Comparison of ENCODE assay signal across 10 cellular contexts in genomic region chr14:20278414-20278813, GRCh38. TPM values are rescaled to one million over a fixed set of nuclear protein-coding genes. Genes with fewer than 3 reads are reported as not detected.
DNase-seq lines count a peak whose midpoint lies in the region; ATAC-seq, FAIRE-seq and TF ChIP-seq lines count a peak whose summit lies in the region.
"Had no signal": no experiment of that assay in that cellular context is flagged by ENCODE, and none has a peak within 500 bp of the region (broad histone marks: within the 10 kb centered on the region; RNA-seq: fewer than 3 reads in every experiment).

No MANE protein-coding gene starts in this region.

- H4K91ac ChIP-seq in neuronal stem cell (ENCODE audit: low read depth, low read length, poor library complexity): no peak overlapping the region

- peaks cover 2% of the 10 kb centered on the region for H3K36me3 ChIP-seq in CD4-positive, CD25-positive, alpha-beta regulatory T cell (ENCODE audit: control insufficient read depth, insufficient read depth, low read length)
- H3K36me3 ChIP-seq in endothelial cell of umbilical vein (ENCODE audit: control insufficient read depth in 2 of 2, extremely low read depth in 1 of 2, insufficient read depth in 2 of 2, low read length in 2 of 2) (no peaks in the 10 kb centered on the region), neuronal stem cell (replicated peaks in 1 of 2; ENCODE audit: control insufficient read depth in 2 of 2, insufficient read depth in 2 of 2, low read length in 2 of 2) (peaks cover 0 to 2% of the 10 kb centered on the region in 2 donors)

- dilution Hi-C loops in endothelial cell of umbilical vein (cut with MboI; ENCODE audit: extremely low pct_ligation_motif_present, low sequenced_read_pairs): no loop called here

- no peak overlapping the region for H3K18ac ChIP-seq in neuronal stem cell (ENCODE audit: low read length)

- H3K14ac ChIP-seq in neuronal stem cell (ENCODE audit: low read length): no peak overlapping the region

- peak overlapping the region in 2 of 3 donors; percentile 2 to 38 for H3K27ac Mint-ChIP-seq in CD4-positive, CD25-positive, alpha-beta regulatory T cell
- H3K27ac Mint-ChIP-seq: nephron had no signal

- H2AFZ ChIP-seq in endothelial cell of umbilical vein (ENCODE audit: low read depth, low read length) (no peak overlapping the region), neuronal stem cell (ENCODE audit: low read length) (no peak overlapping the region)

- peaks cover 20 to 43% (median 27%) of the 10 kb centered on the region in 4 donors for H3K4me1 Mint-ChIP-seq in CD4-positive, CD25-positive, alpha-beta regulatory T cell
- H3K4me1 Mint-ChIP-seq: nephron had no signal

- H3K9me3 ChIP-seq in CD4-positive, CD25-positive, alpha-beta regulatory T cell (ENCODE audit: control insufficient read depth in 2 of 2, low read length in 2 of 2): peaks cover 0 to 12% of the 10 kb centered on the region in 2 experiments
- H3K9me3 ChIP-seq in endothelial cell of umbilical vein (replicated peaks; ENCODE audit: control insufficient read depth, insufficient read depth, low read length): no peaks in the 10 kb centered on the region
- H3K9me3 ChIP-seq in neuronal stem cell (replicated peaks in 1 of 2; ENCODE audit: control insufficient read depth in 2 of 2, insufficient read depth in 1 of 2, low read depth in 1 of 2, low read length in 2 of 2): peaks cover 7 to 8% of the 10 kb centered on the region in 2 donors

- no CpG with 5 or more reads among the region's 1 CpG for WGBS in neuronal stem cell (ENCODE audit: extremely low coverage in 2 of 2, insufficient read length in 2 of 2, insufficient replicate concordance in 1 of 2), 2 donors

- intact Hi-C loops in endothelial cell of umbilical vein (cut with micrococcal nuclease): no loop called here

- H3K4me3 Mint-ChIP-seq in CD4-positive, CD25-positive, alpha-beta regulatory T cell: peak overlapping the region in 2 of 4 donors; percentile 0 to 31
- H3K4me3 Mint-ChIP-seq: nephron had no signal

- H3K9ac ChIP-seq in endothelial cell of umbilical vein (replicated peaks; ENCODE audit: extremely low read depth, insufficient read depth, low read length) (no peak overlapping the region), neuronal stem cell (ENCODE audit: low read depth, low read length, poor library complexity) (no peak overlapping the region)

- H3K27ac ChIP-seq in CD4-positive, CD25-positive, alpha-beta regulatory T cell (ENCODE audit: insufficient read depth, low read length, poor library complexity, severe bottlenecking): no peak overlapping the region
- H3K27ac ChIP-seq in endothelial cell of umbilical vein (ENCODE audit: insufficient read depth, low read depth, low read length): no peak overlapping the region
- H3K27ac ChIP-seq in neuronal stem cell (replicated peaks; ENCODE audit: low read length): no peak overlapping the region

- H3K9me1 ChIP-seq in endothelial cell of umbilical vein (replicated peaks; ENCODE audit: control insufficient read depth, extremely low read depth, insufficient read depth, low read length): no peaks in the 10 kb centered on the region

- H3K9me3 Mint-ChIP-seq in CD4-positive, CD25-positive, alpha-beta regulatory T cell: peaks cover 4 to 30% (median 10%) of the 10 kb centered on the region in 7 donors

- H3K4me2 ChIP-seq in endothelial cell of umbilical vein (ENCODE audit: insufficient read depth, low read length) (no peak overlapping the region), neuronal stem cell (ENCODE audit: insufficient read depth, low read length, poor library complexity, severe bottlenecking) (no peak overlapping the region)

- peak in 1 of 3 donors; percentile 54 for DNase-seq in CD4-positive, CD25-positive, alpha-beta regulatory T cell
- DNase-seq in COLO829 (ENCODE audit: low spot score) (peak; percentile 14), NCI-H226 (peak; percentile 33), endothelial cell of umbilical vein (ENCODE audit: low read depth, low spot score) (peak; percentile 21), H54 (ENCODE audit: insufficient read length, low spot score) (no peak), neuronal stem cell (ENCODE audit: low spot score) (no peak)
- DNase-seq: activated naive CD4-positive, alpha-beta T cell treated with Interleukin-2 at 50 U/mL for 16 hours; NK-92 treated with Interleukin-12 subunit alpha and Interleukin-12 subunit beta, amount 100 ng/mL, for 24 hours had no signal

- no peak overlapping the region for H4K8ac ChIP-seq in neuronal stem cell (ENCODE audit: low read depth, low read length)

- no peak overlapping the region for H3K23ac ChIP-seq in neuronal stem cell (ENCODE audit: low read depth, low read length, poor library complexity)

- no peak overlapping the region for H2BK12ac ChIP-seq in neuronal stem cell (ENCODE audit: low read length)

- no peak overlapping the region for H2BK15ac ChIP-seq in neuronal stem cell (ENCODE audit: low read length)

- H2BK5ac ChIP-seq in neuronal stem cell (ENCODE audit: low read length): no peak overlapping the region

- FAIRE-seq in endothelial cell of umbilical vein (lab: Jason Lieb, UNC) (no peak), H54 (lab: Jason Lieb, UNC) (no peak)

- H3K79me1 ChIP-seq in neuronal stem cell (ENCODE audit: low read depth, low read length): no peaks in the 10 kb centered on the region

- TF ChIP-seq CTCF in endothelial cell of umbilical vein (IDR thresholded peaks at IDR 0.05; ENCODE audit: extremely low read depth in 1 of 2, insufficient read depth in 1 of 2, low read depth in 1 of 2, low read length in 2 of 2): no peak

- no TSS peak for BruUV-seq in endothelial cell of umbilical vein (replicated peaks; lab: Mats Ljungman, UMichigan)

- H3K27me3 Mint-ChIP-seq in CD4-positive, CD25-positive, alpha-beta regulatory T cell: no peaks in the 10 kb centered on the region

- no peak overlapping the region for H2AK5ac ChIP-seq in neuronal stem cell (ENCODE audit: low read depth, low read length)

- no peaks in the 10 kb centered on the region for H3K79me2 ChIP-seq in endothelial cell of umbilical vein (ENCODE audit: control insufficient read depth, insufficient read depth, low read length)

- H2BK120ac ChIP-seq in neuronal stem cell (ENCODE audit: low read depth, low read length): no peak overlapping the region

- TF ChIP-seq POLR2A in endothelial cell of umbilical vein (IDR thresholded peaks at IDR 0.05; ENCODE audit: low read depth, low read length) (no peak), H54 (IDR thresholded peaks at IDR 0.05; ENCODE audit: low read depth, low read length) (no peak)

- no peak overlapping the region for H3K4me3 ChIP-seq in CD4-positive, CD25-positive, alpha-beta regulatory T cell (ENCODE audit: low read depth, low read length)
- H3K4me3 ChIP-seq in endothelial cell of umbilical vein (replicated peaks in 1 of 3; ENCODE audit: insufficient read depth in 1 of 3, low read depth in 1 of 3, low read length in 3 of 3) (no peak overlapping the region), neuronal stem cell (ENCODE audit: low read length in 2 of 2) (peak overlapping the region in 1 of 2 donors; percentile 12)

- peaks cover 18% of the 10 kb centered on the region for H3K4me1 ChIP-seq in CD4-positive, CD25-positive, alpha-beta regulatory T cell (ENCODE audit: control insufficient read depth, insufficient read depth, low read length, poor library complexity, severe bottlenecking)
- peaks cover 3% of the 10 kb centered on the region for H3K4me1 ChIP-seq in endothelial cell of umbilical vein (ENCODE audit: control insufficient read depth, extremely low read depth, insufficient read depth, low read length)
- no peaks in the 10 kb centered on the region for H3K4me1 ChIP-seq in neuronal stem cell (ENCODE audit: control insufficient read depth in 2 of 2, insufficient read depth in 1 of 2, low read depth in 1 of 2, low read length in 2 of 2)

- H3K36me3 Mint-ChIP-seq in CD4-positive, CD25-positive, alpha-beta regulatory T cell: peaks cover 68% of the 10 kb centered on the region

- POLR2A ChIA-PET in endothelial cell of umbilical vein (lab: Charles Lee): no interaction called here

- H4K20me1 ChIP-seq in endothelial cell of umbilical vein (replicated peaks; ENCODE audit: control insufficient read depth, extremely low read depth, insufficient read depth, low read length): no peaks in the 10 kb centered on the region

- CTCF ChIA-PET in endothelial cell of umbilical vein (lab: Charles Lee): interaction anchor here (1.0 kb wide), 1 partner anchor 14 kb away, joined by 3 read pairs; no protein-coding TSS in a partner anchor

- no peak for ATAC-seq in CD4-positive, CD25-positive, alpha-beta regulatory T cell (ENCODE audit: low read depth in 2 of 2)
- ATAC-seq in GM21423 (IDR thresholded peaks at IDR 0.05; ENCODE audit: unreplicated experiment): no peak

- H3K27me3 ChIP-seq in CD4-positive, CD25-positive, alpha-beta regulatory T cell (ENCODE audit: control insufficient read depth, insufficient read depth, low read length): no peaks in the 10 kb centered on the region
- no peaks in the 10 kb centered on the region for H3K27me3 ChIP-seq in endothelial cell of umbilical vein (ENCODE audit: control insufficient read depth in 2 of 2, insufficient read depth in 2 of 2, low read length in 2 of 2)
- H3K27me3 ChIP-seq in neuronal stem cell (ENCODE audit: control insufficient read depth in 3 of 3, insufficient read depth in 3 of 3, low read depth in 1 of 3, low read length in 3 of 3): no peaks in the 10 kb centered on the region

- H3K4ac ChIP-seq in neuronal stem cell (ENCODE audit: low read length): no peak overlapping the region

RNA-seq across cellular contexts. Expression of gene TTC5, which starts 27.3 kb away (rescaled TPM):
- total RNA-seq in CD4-positive, CD25-positive, alpha-beta regulatory T cell: 18.9 TPM
- 10 to 100 TPM; 17.0 to 24.1 (median 19.0) TPM for polyA plus RNA-seq in CD4-positive, CD25-positive, alpha-beta regulatory T cell
- 21.3 and 22.9 TPM in 2 replicates for total RNA-seq in endothelial cell of umbilical vein
- 8.8 and 10.9 TPM in 2 replicates for polyA plus RNA-seq in endothelial cell of umbilical vein
- 10.2 and 10.6 TPM in 2 replicates for polyA plus RNA-seq in endothelial cell of umbilical vein (2011; cell fraction: cytosol; rRNA removed)
- 10.9 and 13.0 TPM in 2 replicates for polyA plus RNA-seq in endothelial cell of umbilical vein (2011; cell fraction: nucleus; rRNA removed)
- polyA plus RNA-seq in endothelial cell of umbilical vein (2012): 18.6 and 20.2 TPM in 2 replicates
- 22.8 and 33.7 TPM in 2 replicates for polyA minus RNA-seq in endothelial cell of umbilical vein
- polyA minus RNA-seq in endothelial cell of umbilical vein (2011; cell fraction: cytosol; rRNA and poly(A)+ RNA removed): 5.4 TPM
- 15.3 and 18.3 TPM in 2 replicates for polyA minus RNA-seq in endothelial cell of umbilical vein (2011; cell fraction: nucleus; rRNA and poly(A)+ RNA removed)
- polyA plus RNA-seq in neuronal stem cell (2013, experiment 1 of 2): 13.0 TPM
- 13.8 TPM for polyA plus RNA-seq in neuronal stem cell (2013, experiment 2 of 2)

RNA-seq across cellular contexts. Expression of gene OR11H4, which starts 39.3 kb away (rescaled TPM):
- total RNA-seq in CD4-positive, CD25-positive, alpha-beta regulatory T cell: not detected
- polyA plus RNA-seq in CD4-positive, CD25-positive, alpha-beta regulatory T cell: not detected
- total RNA-seq in endothelial cell of umbilical vein: not detected in 2 replicates
- not detected in 2 replicates for polyA plus RNA-seq in endothelial cell of umbilical vein
- polyA plus RNA-seq in endothelial cell of umbilical vein (2011; cell fraction: cytosol; rRNA removed): not detected in 2 replicates
- not detected in 2 replicates for polyA plus RNA-seq in endothelial cell of umbilical vein (2011; cell fraction: nucleus; rRNA removed)
- polyA plus RNA-seq in endothelial cell of umbilical vein (2012): not detected in 2 replicates
- polyA minus RNA-seq in endothelial cell of umbilical vein: not detected in 2 replicates
- not detected for polyA minus RNA-seq in endothelial cell of umbilical vein (2011; cell fraction: cytosol; rRNA and poly(A)+ RNA removed)
- polyA minus RNA-seq in endothelial cell of umbilical vein (2011; cell fraction: nucleus; rRNA and poly(A)+ RNA removed): not detected in 2 replicates
- polyA plus RNA-seq in neuronal stem cell (2013, experiment 1 of 2): not detected
- not detected for polyA plus RNA-seq in neuronal stem cell (2013, experiment 2 of 2)

RNA-seq across cellular contexts. Expression of gene OR11H7, which starts 49.6 kb away (rescaled TPM):
- total RNA-seq in CD4-positive, CD25-positive, alpha-beta regulatory T cell: not detected
- not detected for polyA plus RNA-seq in CD4-positive, CD25-positive, alpha-beta regulatory T cell
- not detected in 2 replicates for total RNA-seq in endothelial cell of umbilical vein
- polyA plus RNA-seq in endothelial cell of umbilical vein: not detected in 2 replicates
- not detected in 2 replicates for polyA plus RNA-seq in endothelial cell of umbilical vein (2011; cell fraction: cytosol; rRNA removed)
- not detected in 2 replicates for polyA plus RNA-seq in endothelial cell of umbilical vein (2011; cell fraction: nucleus; rRNA removed)
- polyA plus RNA-seq in endothelial cell of umbilical vein (2012): not detected in 2 replicates
- not detected in 2 replicates for polyA minus RNA-seq in endothelial cell of umbilical vein
- not detected for polyA minus RNA-seq in endothelial cell of umbilical vein (2011; cell fraction: cytosol; rRNA and poly(A)+ RNA removed)
- polyA minus RNA-seq in endothelial cell of umbilical vein (2011; cell fraction: nucleus; rRNA and poly(A)+ RNA removed): not detected in 2 replicates
- polyA plus RNA-seq in neuronal stem cell (2013, experiment 1 of 2): not detected
- polyA plus RNA-seq in neuronal stem cell (2013, experiment 2 of 2): not detected

RNA-seq across cellular contexts. Expression of gene CCNB1IP1, which starts 54.7 kb away (rescaled TPM):
- total RNA-seq in CD4-positive, CD25-positive, alpha-beta regulatory T cell: 21.2 TPM
- polyA plus RNA-seq in CD4-positive, CD25-positive, alpha-beta regulatory T cell: 10 to 100 TPM in 3 of 4 donors, 1 to 10 TPM in 1; 9.7 to 21.1 (median 14.4) TPM
- total RNA-seq in endothelial cell of umbilical vein: 35.5 and 38.9 TPM in 2 replicates
- 31.0 and 32.7 TPM in 2 replicates for polyA plus RNA-seq in endothelial cell of umbilical vein
- polyA plus RNA-seq in endothelial cell of umbilical vein (2011; cell fraction: cytosol; rRNA removed): 33.5 and 36.7 TPM in 2 replicates
- 20.3 and 25.5 TPM in 2 replicates for polyA plus RNA-seq in endothelial cell of umbilical vein (2011; cell fraction: nucleus; rRNA removed)
- polyA plus RNA-seq in endothelial cell of umbilical vein (2012): 25.3 and 34.4 TPM in 2 replicates
- 40.3 and 44.2 TPM in 2 replicates for polyA minus RNA-seq in endothelial cell of umbilical vein
- polyA minus RNA-seq in endothelial cell of umbilical vein (2011; cell fraction: cytosol; rRNA and poly(A)+ RNA removed): 25.2 TPM
- polyA minus RNA-seq in endothelial cell of umbilical vein (2011; cell fraction: nucleus; rRNA and poly(A)+ RNA removed): 24.3 and 29.2 TPM in 2 replicates
- polyA plus RNA-seq in neuronal stem cell (2013, experiment 1 of 2): 197 TPM
- polyA plus RNA-seq in neuronal stem cell (2013, experiment 2 of 2): 196 TPM

RNA-seq across cellular contexts. Expression of gene OR11H6, which starts 54.9 kb away (rescaled TPM):
- total RNA-seq in CD4-positive, CD25-positive, alpha-beta regulatory T cell: not detected
- polyA plus RNA-seq in CD4-positive, CD25-positive, alpha-beta regulatory T cell: not detected
- not detected in 2 replicates for total RNA-seq in endothelial cell of umbilical vein
- polyA plus RNA-seq in endothelial cell of umbilical vein: not detected in 2 replicates
- polyA plus RNA-seq in endothelial cell of umbilical vein (2011; cell fraction: cytosol; rRNA removed): not detected in 2 replicates
- polyA plus RNA-seq in endothelial cell of umbilical vein (2011; cell fraction: nucleus; rRNA removed): not detected in 2 replicates
- polyA plus RNA-seq in endothelial cell of umbilical vein (2012): not detected in 2 replicates
- not detected in 2 replicates for polyA minus RNA-seq in endothelial cell of umbilical vein
- not detected for polyA minus RNA-seq in endothelial cell of umbilical vein (2011; cell fraction: cytosol; rRNA and poly(A)+ RNA removed)
- not detected in 2 replicates for polyA minus RNA-seq in endothelial cell of umbilical vein (2011; cell fraction: nucleus; rRNA and poly(A)+ RNA removed)
- not detected for polyA plus RNA-seq in neuronal stem cell (2013, experiment 1 of 2)
- polyA plus RNA-seq in neuronal stem cell (2013, experiment 2 of 2): not detected

Comparison
In these comparisons a context has a peak if more than half of its experiments do, and no peak if none do; other contexts are left out.
1. DNase-seq: peak in COLO829 (single experiment), NCI-H226 (single experiment) and endothelial cell of umbilical vein (single experiment); none in H54 (single experiment) and neuronal stem cell (single experiment).